10 cellular contexts compared by ENCODE assay signal in genomic region chr11:2672553-2673249, GRCh38.
"Had no signal": no experiment of that assay in that cellular context is flagged by ENCODE, and none has a peak within 500 bp of the region (broad histone marks: within the 10 kb centered on the region; RNA-seq: fewer than 3 reads in every experiment).

No MANE protein-coding gene starts in this region.

- H3K4me3 ChIP-seq: SK-N-MC had no signal

- H3K27ac ChIP-seq: SK-N-MC had no signal

- ATAC-seq: effector memory CD8-positive, alpha-beta T cell; natural killer cell treated with Interleukin-12 subunit alpha and Interleukin-12 subunit beta and Interleukin-15 and Interleukin-18, amount 100 ng/mL, for 72 hours; WTC11 had no signal

- DNase-seq: activated CD4-positive, alpha-beta T cell treated with anti-CD3 and anti-CD28 coated beads, Interleukin-2, amount 10 ng/mL, durations not matched to agents 24 days and 14 days; activated gamma-delta T cell; activated naive CD8-positive, alpha-beta T cell treated with anti-CD3 and anti-CD28 coated beads, Interleukin-2, amount 10 ng/mL, durations not matched to agents 7 days and 5 days; aorta; effector memory CD8-positive, alpha-beta T cell; occipital lobe; trophoblast cell had no signal
